In genomic region chr14:65100905-65101541, GRCh38 we compare ENCODE assay signal across 1 cellular context.
TF ChIP-seq lines count a peak whose summit lies in the region.

No MANE protein-coding gene starts in this region.

TF ChIP-seq in WTC11, 78 proteins besides CTCF, POLR2A, EP300 and RAD21 (continued from another document):
- TF ChIP-seq, protein P1, sequence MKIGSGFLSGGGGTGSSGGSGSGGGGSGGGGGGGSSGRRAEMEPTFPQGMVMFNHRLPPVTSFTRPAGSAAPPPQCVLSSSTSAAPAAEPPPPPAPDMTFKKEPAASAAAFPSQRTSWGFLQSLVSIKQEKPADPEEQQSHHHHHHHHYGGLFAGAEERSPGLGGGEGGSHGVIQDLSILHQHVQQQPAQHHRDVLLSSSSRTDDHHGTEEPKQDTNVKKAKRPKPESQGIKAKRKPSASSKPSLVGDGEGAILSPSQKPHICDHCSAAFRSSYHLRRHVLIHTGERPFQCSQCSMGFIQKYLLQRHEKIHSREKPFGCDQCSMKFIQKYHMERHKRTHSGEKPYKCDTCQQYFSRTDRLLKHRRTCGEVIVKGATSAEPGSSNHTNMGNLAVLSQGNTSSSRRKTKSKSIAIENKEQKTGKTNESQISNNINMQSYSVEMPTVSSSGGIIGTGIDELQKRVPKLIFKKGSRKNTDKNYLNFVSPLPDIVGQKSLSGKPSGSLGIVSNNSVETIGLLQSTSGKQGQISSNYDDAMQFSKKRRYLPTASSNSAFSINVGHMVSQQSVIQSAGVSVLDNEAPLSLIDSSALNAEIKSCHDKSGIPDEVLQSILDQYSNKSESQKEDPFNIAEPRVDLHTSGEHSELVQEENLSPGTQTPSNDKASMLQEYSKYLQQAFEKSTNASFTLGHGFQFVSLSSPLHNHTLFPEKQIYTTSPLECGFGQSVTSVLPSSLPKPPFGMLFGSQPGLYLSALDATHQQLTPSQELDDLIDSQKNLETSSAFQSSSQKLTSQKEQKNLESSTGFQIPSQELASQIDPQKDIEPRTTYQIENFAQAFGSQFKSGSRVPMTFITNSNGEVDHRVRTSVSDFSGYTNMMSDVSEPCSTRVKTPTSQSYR (CRISPR knock-in tag; IDR thresholded peaks at IDR 0.05), result no peak
- TF ChIP-seq ETV6 (CRISPR knock-in tag; IDR thresholded peaks at IDR 0.05) (no peak), ZNF423 (CRISPR knock-in tag; IDR thresholded peaks at IDR 0.05) (no peak), ELF4 (CRISPR knock-in tag; IDR thresholded peaks at IDR 0.05; ENCODE audit: low read depth) (no peak), CBFB (CRISPR knock-in tag; IDR thresholded peaks at IDR 0.05; ENCODE audit: low read depth) (no peak), FOXJ3 (CRISPR knock-in tag; IDR thresholded peaks at IDR 0.05; ENCODE audit: borderline replicate concordance) (no peak), USF2 (CRISPR knock-in tag; IDR thresholded peaks at IDR 0.05) (no peak), IRF1 (CRISPR knock-in tag; IDR thresholded peaks at IDR 0.05) (no peak), ARID4B (CRISPR knock-in tag; IDR thresholded peaks at IDR 0.05; ENCODE audit: borderline replicate concordance) (no peak)
TF ChIP-seq in WTC11: peak in this region for 0.
